ENCODE assay signal across 12 cellular contexts in genomic region chrX:10121787-10122186, GRCh38. TPM values are rescaled to one million over a fixed set of nuclear protein-coding genes. Genes with fewer than 3 reads are reported as not detected.
A peak's percentile ranks its signal among the peaks of the same experiment; 100 is the strongest.
DNase-seq lines count a peak whose midpoint lies in the region; ATAC-seq and TF ChIP-seq lines count a peak whose summit lies in the region.
"Had no signal": no experiment of that assay in that cellular context is flagged by ENCODE, and none has a peak within 500 bp of the region (broad histone marks: within the 10 kb centered on the region; RNA-seq: fewer than 3 reads in every experiment).

No MANE protein-coding gene starts in this region.

- TSS peak; percentile 11 for BruUV-seq in PC-9 (replicated peaks; lab: Mats Ljungman, UMichigan)

- H3K4me2 ChIP-seq in PC-9, result no peak overlapping the region
- H3K4me2 ChIP-seq: A549 had no signal

- H3K9me3 ChIP-seq in right atrium auricular region (no peaks in the 10 kb centered on the region), PC-9 (ENCODE audit: insufficient read depth, low read depth) (peaks cover 30% of the 10 kb centered on the region), tibial artery (no peaks in the 10 kb centered on the region)
- H3K9me3 ChIP-seq: left lung had no signal

- H3K36me3 ChIP-seq in right atrium auricular region (peaks cover 6% of the 10 kb centered on the region), PC-9 (ENCODE audit: low read depth) (peaks cover 32% of the 10 kb centered on the region), tibial artery (peaks cover 0 to 21% (median 16%) of the 10 kb centered on the region in 3 donors)

- DNase-seq in Right ventricle myocardium superior (no peak), right atrium auricular region (ENCODE audit: low spot score) (no peak), PC-9 (no peak), tibial artery (no peak), GDM1 (lab: John Stamatoyannopoulos, UW) (no peak), NCI-H146 treated with DMSO at 0.1 percent for 48 hours (lab: John Stamatoyannopoulos, UW; ENCODE audit: unreplicated experiment) (no peak), NCI-H2171 treated with DMSO at 0.1 percent for 48 hours (lab: John Stamatoyannopoulos, UW) (no peak)
- DNase-seq: activated CD8-positive, alpha-beta memory T cell treated with anti-CD3 and anti-CD28 coated beads for 24 hours; NCI-H524 had no signal

- peaks cover 13% of the 10 kb centered on the region; the same call in 1 of the 2 replicates for H3F3A ChIP-seq in PC-9 (ENCODE audit: insufficient read depth, low read depth)

- CTCF ChIA-PET in PC-9 (lab: Charles Lee), result interaction anchor here (0.6 kb wide), 1 partner anchor 126 kb away, joined by 3 read pairs; no protein-coding TSS in a partner anchor

- TF ChIP-seq CTCF in right atrium auricular region (IDR thresholded peaks at IDR 0.05), result no peak
- no peak for TF ChIP-seq CTCF in PC-9 (conservative IDR thresholded peaks at IDR 0.05)
- TF ChIP-seq CTCF in tibial artery (IDR thresholded peaks at IDR 0.05), result no peak

- no peaks in the 10 kb centered on the region for H4K20me1 ChIP-seq in PC-9 (ENCODE audit: insufficient read depth)

- no peaks in the 10 kb centered on the region for H3K79me2 ChIP-seq in PC-9 (ENCODE audit: low read depth)

- no peak overlapping the region for H3K27ac ChIP-seq in right atrium auricular region
- no peak overlapping the region for H3K27ac ChIP-seq in PC-9
- peak overlapping the region; percentile 44 to 52 for H3K27ac ChIP-seq in tibial artery
- H3K27ac ChIP-seq: A549, left lung had no signal

- intact Hi-C loops in Right ventricle myocardium superior (cut with DNase I), result no loop called here
- intact Hi-C loops in PC-9 (cut with micrococcal nuclease; ENCODE audit: unreplicated experiment), result no loop called here
- intact Hi-C loops in tibial artery (cut with DNase I; ENCODE audit: low total_unique reads), result loop anchor here (10.0 kb wide), 1 partner anchor 237 kb away; no protein-coding TSS in a partner anchor

- H3K9me2 ChIP-seq in PC-9 (ENCODE audit: insufficient read depth), result no peaks in the 10 kb centered on the region

- H3K27me3 ChIP-seq in right atrium auricular region, result no peaks in the 10 kb centered on the region
- no peaks in the 10 kb centered on the region for H3K27me3 ChIP-seq in PC-9 (ENCODE audit: insufficient read depth, low read depth)
- H3K27me3 ChIP-seq in tibial artery, result no peaks in the 10 kb centered on the region
- H3K27me3 ChIP-seq: left lung had no signal

- H3K4me1 ChIP-seq in right atrium auricular region (peaks cover 0 to 9% of the 10 kb centered on the region in 2 donors), PC-9 (replicated peaks; ENCODE audit: insufficient read depth) (no peaks in the 10 kb centered on the region), tibial artery (peaks cover 0 to 24% (median 5%) of the 10 kb centered on the region in 4 donors)
- H3K4me1 ChIP-seq: A549 had no signal

- H2AFZ ChIP-seq in PC-9, result no peak overlapping the region

- H3K4me3 ChIP-seq in right atrium auricular region (no peak overlapping the region), PC-9 (no peak overlapping the region), tibial artery (no peak overlapping the region)
- H3K4me3 ChIP-seq: A549, left lung had no signal

- POLR2A ChIA-PET in PC-9 (lab: Charles Lee; ENCODE audit: unreplicated experiment), result no interaction called here

- ATAC-seq in Right ventricle myocardium superior (ENCODE audit: poor library complexity) (peak; percentile 32), HG02981 (IDR thresholded peaks at IDR 0.05; ENCODE audit: unreplicated experiment) (peak; percentile 88)
- ATAC-seq: A549, left lung had no signal

RNA-seq across cellular contexts. Expression of gene CLCN4, which starts 35.0 kb away (rescaled TPM):
- total RNA-seq in Right ventricle myocardium superior (30.9 TPM), right atrium auricular region (10 to 100 TPM; 15.6 to 37.6 TPM), PC-9 (2021) (3.1 and 4.4 TPM in 2 replicates)

Comparison
In these comparisons a context has a peak if more than half of its experiments do, and no peak if none do; other contexts are left out.
1. H3K27ac ChIP-seq: peak in tibial artery (2 of 2); none in right atrium auricular region (0 of 2) and PC-9 (single experiment).